In genomic region chr16:57245472-57246113, GRCh38 we compare ENCODE assay signal across 8 cellular contexts. TPM values are rescaled to one million over a fixed set of nuclear protein-coding genes. Genes with fewer than 3 reads are reported as not detected.
DNase-seq lines count a peak whose midpoint lies in the region; ATAC-seq and TF ChIP-seq lines count a peak whose summit lies in the region.

No MANE protein-coding gene starts in this region.

- intact Hi-C loops in natural killer cell (cut with micrococcal nuclease): loop anchor here (2.0 kb wide), 1 partner anchor 59 kb away; the partner anchor contains the start of genes PSME3IP1 and RSPRY1

- peaks cover 14 to 21% of the 10 kb centered on the region in 2 donors for H3K4me1 Mint-ChIP-seq in natural killer cell

- ATAC-seq in HG03064 (IDR thresholded peaks at IDR 0.05; ENCODE audit: low read depth, unreplicated experiment) (peak; percentile 30), esophagus mucosa (peak; percentile 45), natural killer cell (peak in 1 of 3 donors; percentile 27), GM19328 (IDR thresholded peaks at IDR 0.05; ENCODE audit: unreplicated experiment) (no peak)

- H3K27me3 Mint-ChIP-seq in natural killer cell (ENCODE audit: low read depth in 2 of 2): no peaks in the 10 kb centered on the region

- H3K36me3 Mint-ChIP-seq in natural killer cell: no peaks in the 10 kb centered on the region

- H3K27ac Mint-ChIP-seq in natural killer cell: peak overlapping the region; percentile 96

- no peak for TF ChIP-seq CTCF in natural killer cell (IDR thresholded peaks at IDR 0.05)

- H3K4me3 Mint-ChIP-seq in natural killer cell: peak overlapping the region; percentile 91

- no peaks in the 10 kb centered on the region for H3K9me3 Mint-ChIP-seq in natural killer cell

- peak; percentile 12 to 21 for DNase-seq in activated CD4-positive, alpha-beta T cell treated with anti-CD3 and anti-CD28 coated beads for 4 hours
- DNase-seq in activated CD4-positive, alpha-beta T cell treated with anti-CD3 and anti-CD28 coated beads, Interleukin-2, amount 50 U/mL, for 4 hours: no peak
- DNase-seq in SW480 (ENCODE audit: low spot score): peak; percentile 28
- DNase-seq in natural killer cell: no peak
- DNase-seq in mucosa of gallbladder (ENCODE audit: low spot score): no peak

RNA-seq across cellular contexts. Expression of gene ARL2BP, which starts 0.5 kb away (rescaled TPM):
- total RNA-seq in esophagus mucosa (43.4 TPM), natural killer cell (10 to 100 TPM; 36.5 to 44.4 (median 43.7) TPM), mucosa of gallbladder (46.4 TPM)

RNA-seq across cellular contexts. Expression of gene PLLP, which starts 38.9 kb away (rescaled TPM):
- total RNA-seq in esophagus mucosa (9.3 TPM), natural killer cell (not detected), mucosa of gallbladder (206 TPM)

RNA-seq across cellular contexts. Expression of gene RSPRY1, which starts 59.5 kb away (rescaled TPM):
- total RNA-seq in esophagus mucosa (20.4 TPM), natural killer cell (10 to 100 TPM; 22.6 to 26.6 (median 23.4) TPM), mucosa of gallbladder (49.6 TPM)

RNA-seq across cellular contexts. Expression of gene PSME3IP1, which starts 59.8 kb away (rescaled TPM):
- 63.1 TPM for total RNA-seq in esophagus mucosa
- 100 to 1,000 TPM; 129 to 148 (median 133) TPM for total RNA-seq in natural killer cell
- 76.1 TPM for total RNA-seq in mucosa of gallbladder

Comparison
In these comparisons a context has a peak if more than half of its experiments do, and no peak if none do; other contexts are left out.
1. DNase-seq: peak in activated CD4-positive, alpha-beta T cell treated with anti-CD3 and anti-CD28 coated beads for 4 hours (2 of 2) and SW480 (single experiment); none in activated CD4-positive, alpha-beta T cell treated with anti-CD3 and anti-CD28 coated beads, Interleukin-2, amount 50 U/mL, for 4 hours (0 of 2), natural killer cell (single experiment) and mucosa of gallbladder (single experiment).
2. RNA of gene PLLP, which starts 38.9 kb away (total RNA-seq): 206 TPM in mucosa of gallbladder (single experiment); 9.3 TPM in esophagus mucosa (single experiment) and not detected in natural killer cell; every median in the first group is over 10 times any median in the second.